In the genomic region with DNA sequence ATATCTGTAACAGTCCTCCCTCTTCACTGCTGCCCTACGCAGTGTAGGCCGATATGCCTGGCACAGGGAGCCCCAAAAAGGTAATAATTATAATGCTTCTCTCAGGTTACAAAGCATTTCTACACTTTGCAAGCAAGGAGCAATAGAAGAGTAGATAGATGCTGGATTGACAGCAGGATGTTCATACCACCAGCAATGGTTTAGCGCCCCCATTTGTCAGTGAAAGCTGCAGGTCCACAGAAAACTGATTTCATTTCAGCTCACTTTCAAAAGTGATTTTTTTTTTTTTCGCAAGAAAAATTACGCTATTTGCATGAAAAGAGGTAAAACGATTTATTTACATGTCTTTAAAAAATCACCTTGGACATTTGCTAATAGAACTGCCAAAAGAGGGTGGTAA, we compare ENCODE assay signal across 8 cellular contexts. TPM values are rescaled to one million over a fixed set of nuclear protein-coding genes. Genes with fewer than 3 reads are reported as not detected.
DNase-seq lines count a peak whose midpoint lies in the region; ATAC-seq, FAIRE-seq and TF ChIP-seq lines count a peak whose summit lies in the region.

No MANE protein-coding gene starts in this region.

- DNase-seq in A549 (ENCODE audit: low read depth in 1 of 2, low spot score in 1 of 2) (peak in 1 of 2 experiments; percentile 31), GM10248 (ENCODE audit: extremely low spot score) (no peak), SK-MEL-5 (ENCODE audit: low read depth, low spot score) (peak; percentile 67), foreskin fibroblast (peak in 1 of 2 donors; percentile 30), G401 (ENCODE audit: low spot score) (no peak), midbrain (lab: John Stamatoyannopoulos, UW) (no peak)
- DNase-seq in effector memory CD4-positive, alpha-beta T cell, result no peak

- H3K27me3 ChIP-seq in effector memory CD4-positive, alpha-beta T cell (replicated peaks; ENCODE audit: control insufficient read depth, insufficient read depth, low read length, poor library complexity, severe bottlenecking), result no peaks in the 10 kb centered on the region

- H3K4me3 ChIP-seq in A549 (no peak overlapping the region), foreskin fibroblast (ENCODE audit: low read depth in 1 of 2, low read length in 2 of 2) (no peak overlapping the region)
- H3K4me3 ChIP-seq in effector memory CD4-positive, alpha-beta T cell (ENCODE audit: insufficient read depth, low read depth, low read length, poor library complexity, severe bottlenecking), result no peak overlapping the region

- TF ChIP-seq CTCF in A549 (IDR thresholded peaks at IDR 0.05) (no peak; the same call in 2 of the 3 replicates), GM10248 (IDR thresholded peaks at IDR 0.05; ENCODE audit: control extremely low read depth, extremely low read depth, low read depth, missing control alignments) (peak; percentile 21), foreskin fibroblast (IDR thresholded peaks at IDR 0.05; ENCODE audit: low read depth, low read length) (peak; percentile 14)

- peaks cover 7% of the 10 kb centered on the region for H3K36me3 ChIP-seq in effector memory CD4-positive, alpha-beta T cell (ENCODE audit: control insufficient read depth, insufficient read depth, low read length)

- no peak overlapping the region for H3K4me2 ChIP-seq in A549

- TF ChIP-seq RAD21 in A549 (conservative IDR thresholded peaks at IDR 0.05 in 1 of 2, IDR thresholded peaks at IDR 0.05 in 1 of 2), result peak; percentile 20 to 41; a peak in 3 of 5 replicates

- FAIRE-seq in A549 (lab: Jason Lieb, UNC), result no peak

- POLR2A ChIA-PET in A549 (lab: Yijun Ruan, JAX) (interaction anchor here (0.7 kb wide), 1 partner anchor 415 kb away, joined by 4 read pairs; no protein-coding TSS in a partner anchor), GM10248 (lab: Yijun Ruan, JAX) (interaction anchor here (0.7 kb wide), 1 partner anchor 305 kb away, joined by 5 read pairs; no protein-coding TSS in a partner anchor)

- no peaks in the 10 kb centered on the region for H3K4me1 ChIP-seq in A549
- no peaks in the 10 kb centered on the region for H3K4me1 ChIP-seq in effector memory CD4-positive, alpha-beta T cell (ENCODE audit: control insufficient read depth, insufficient read depth, low read length, poor library complexity, severe bottlenecking)

- in situ Hi-C loops in SK-MEL-5 (cut with HindIII; ENCODE audit: low pct_unique_long_range_greater_than_20kb, low sequenced_read_pairs), result no loop called here
- in situ Hi-C loops in G401 (cut with HindIII; ENCODE audit: low sequenced_read_pairs), result no loop called here

- 68% methylated on average over 6 of the region's 6 CpGs for WGBS in A549 (ENCODE audit: missing lambda C conversion rate)

- no peaks in the 10 kb centered on the region for H3K9me3 ChIP-seq in A549
- H3K9me3 ChIP-seq in effector memory CD4-positive, alpha-beta T cell (ENCODE audit: control insufficient read depth, low read length), result no peaks in the 10 kb centered on the region

- ATAC-seq in A549 (peak in 1 of 2 experiments; percentile 48; a peak in 1 of 6 replicates), GM18502 (IDR thresholded peaks at IDR 0.05; ENCODE audit: poor library complexity, unreplicated experiment) (no peak)

- TF ChIP-seq POLR2A in A549 (IDR thresholded peaks at IDR 0.05; ENCODE audit: low read length), result no peak

- CTCF ChIA-PET in A549 (lab: Yijun Ruan, JAX) (interaction anchor here (0.7 to 1.4 kb wide), 3 partner anchors 87 to 138 kb away, joined by 3 to 4 read pairs (median 4); no protein-coding TSS in a partner anchor), GM10248 (lab: Yijun Ruan, JAX) (interaction anchor here (1.3 kb wide), 1 partner anchor 110 kb away, joined by 4 read pairs; no protein-coding TSS in a partner anchor)

- no peak overlapping the region for H3K27ac ChIP-seq in A549
- no peak overlapping the region for H3K27ac ChIP-seq in effector memory CD4-positive, alpha-beta T cell (ENCODE audit: insufficient read depth, low read length, poor library complexity, severe bottlenecking)

- TF ChIP-seq EP300 in A549 (IDR thresholded peaks at IDR 0.05), result no peak

TF ChIP-seq in A549, 52 proteins besides CTCF, POLR2A, EP300 and RAD21:
- TF ChIP-seq BHLHE40 (IDR thresholded peaks at IDR 0.05; ENCODE audit: low read depth, low read length), result no peak
- no peak for TF ChIP-seq CHD2 (IDR thresholded peaks at IDR 0.05; ENCODE audit: low read length, partially characterized antibody)
- TF ChIP-seq MAZ (IDR thresholded peaks at IDR 0.05; ENCODE audit: borderline replicate concordance, low read depth, low read length), result no peak
- TF ChIP-seq, protein P1, sequence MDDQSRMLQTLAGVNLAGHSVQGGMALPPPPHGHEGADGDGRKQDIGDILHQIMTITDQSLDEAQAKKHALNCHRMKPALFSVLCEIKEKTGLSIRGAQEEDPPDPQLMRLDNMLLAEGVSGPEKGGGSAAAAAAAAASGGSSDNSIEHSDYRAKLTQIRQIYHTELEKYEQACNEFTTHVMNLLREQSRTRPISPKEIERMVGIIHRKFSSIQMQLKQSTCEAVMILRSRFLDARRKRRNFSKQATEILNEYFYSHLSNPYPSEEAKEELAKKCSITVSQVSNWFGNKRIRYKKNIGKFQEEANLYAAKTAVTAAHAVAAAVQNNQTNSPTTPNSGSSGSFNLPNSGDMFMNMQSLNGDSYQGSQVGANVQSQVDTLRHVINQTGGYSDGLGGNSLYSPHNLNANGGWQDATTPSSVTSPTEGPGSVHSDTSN (IDR thresholded peaks at IDR 0.05), result no peak
- TF ChIP-seq TP53 (CRISPR knock-in tag; IDR thresholded peaks at IDR 0.05), result no peak
- no peak for TF ChIP-seq FOXS1 (CRISPR knock-in tag; IDR thresholded peaks at IDR 0.05)
- no peak for TF ChIP-seq HOXB5 (CRISPR knock-in tag; IDR thresholded peaks at IDR 0.05)
- TF ChIP-seq NFE2L2 (conservative IDR thresholded peaks at IDR 0.05; ENCODE audit: low read length), result no peak
- no peak for TF ChIP-seq NR3C1 (IDR thresholded peaks at IDR 0.05)
- TF ChIP-seq CEBPB (IDR thresholded peaks at IDR 0.05), result no peak
- TF ChIP-seq JUN (IDR thresholded peaks at IDR 0.05), result no peak
- no peak for TF ChIP-seq KDM1A (IDR thresholded peaks at IDR 0.05; ENCODE audit: low read depth)
- no peak for TF ChIP-seq POLR2AphosphoS2 (conservative IDR thresholded peaks at IDR 0.05; ENCODE audit: low read length)
- TF ChIP-seq KDM5A (IDR thresholded peaks at IDR 0.05), result no peak
TF ChIP-seq in A549: peak in this region for 0.

RNA-seq across cellular contexts. Expression of a gene that starts 34.5 kb away (rescaled TPM):
- polyA plus RNA-seq in A549 (2011; rRNA removed) (19.4 and 33.7 TPM in 2 replicates), A549 (2017; fragmentation: RNase III; extraction: RNeasy Plus Mini Kit Qiagen cat#74134 plus additional on column Dnase treatment) (21.6 to 23.4 TPM (median 23.0 TPM) in 3 replicates)
- 10.2 and 12.6 TPM in 2 replicates for polyA plus RNA-seq in A549 (2012; cell fraction: cytosol; rRNA removed)
- 5.9 and 13.0 TPM in 2 replicates for polyA plus RNA-seq in A549 (2012; cell fraction: nucleus; rRNA removed)
- polyA minus RNA-seq in A549 (2011; rRNA and poly(A)+ RNA removed), result 1.8 and 3.0 TPM in 2 replicates
- 30.6 and 31.7 TPM in 2 replicates for total RNA-seq in SK-MEL-5 (2014; rRNA removed; shearing (Covaris generic))
- 28.0 and 51.1 TPM in 2 replicates for polyA plus RNA-seq in SK-MEL-5 (2015; cell fraction: cytosol; rRNA removed)
- polyA plus RNA-seq in SK-MEL-5 (2015; cell fraction: nucleus; rRNA removed), result 27.9 and 54.9 TPM in 2 replicates
- total RNA-seq in G401 (2014; rRNA removed; shearing (Covaris generic)), result 23.3 and 57.4 TPM in 2 replicates
